In genomic region chr19:15289673-15290072, GRCh38 we compare ENCODE assay signal across 17 cellular contexts. TPM values are rescaled to one million over a fixed set of nuclear protein-coding genes. Genes with fewer than 3 reads are reported as not detected.
A peak's percentile ranks its signal among the peaks of the same experiment; 100 is the strongest.
DNase-seq lines count a peak whose midpoint lies in the region; ATAC-seq and TF ChIP-seq lines count a peak whose summit lies in the region.
"Had no signal": no experiment of that assay in that cellular context is flagged by ENCODE, and none has a peak within 500 bp of the region (broad histone marks: within the 10 kb centered on the region; RNA-seq: fewer than 3 reads in every experiment).

No MANE protein-coding gene starts in this region.

- intact Hi-C loops in natural killer cell (cut with micrococcal nuclease), result loop anchor here (2.0 to 5.0 kb wide), 3 partner anchors 13 to 88 kb away; partner anchors contain the start of gene AKAP8
- intact Hi-C loops in lower lobe of right lung (cut with DNase I), result no loop called here
- intact Hi-C loops in breast epithelium (cut with DNase I; ENCODE audit: low total_unique reads), result no loop called here

- H3K27ac ChIP-seq in lower lobe of right lung (no peak overlapping the region), breast epithelium (no peak overlapping the region)
- H3K27ac ChIP-seq: C4-2B had no signal

- peaks cover 100% of the 10 kb centered on the region for H3K4me1 ChIP-seq in lower lobe of right lung
- H3K4me1 ChIP-seq in breast epithelium, result peaks cover 22 to 28% of the 10 kb centered on the region in 2 donors

- no peaks in the 10 kb centered on the region for H3K27me3 Mint-ChIP-seq in natural killer cell (ENCODE audit: low read depth in 2 of 2)
- no peaks in the 10 kb centered on the region for H3K27me3 Mint-ChIP-seq in natural killer cell treated with Interleukin-12 subunit alpha and Interleukin-12 subunit beta and Interleukin-15 and Interleukin-18, amount 100 ng/mL, for 72 hours
- no peaks in the 10 kb centered on the region for H3K27me3 Mint-ChIP-seq in T-helper 2 cell treated with Interferon-gamma antibody and Interleukin-4, amounts not matched to agents 5 μg/mL and 100 μg/mL, for 36 hours (ENCODE audit: low read depth)
- H3K27me3 Mint-ChIP-seq: progenitor cell of endocrine pancreas had no signal

- H3K9me3 Mint-ChIP-seq in natural killer cell, result no peaks in the 10 kb centered on the region
- no peaks in the 10 kb centered on the region for H3K9me3 Mint-ChIP-seq in natural killer cell treated with Interleukin-12 subunit alpha and Interleukin-12 subunit beta and Interleukin-15 and Interleukin-18, amount 100 ng/mL, for 72 hours
- H3K9me3 Mint-ChIP-seq in T-helper 2 cell treated with Interferon-gamma antibody and Interleukin-4, amounts not matched to agents 5 μg/mL and 100 μg/mL, for 36 hours, result no peaks in the 10 kb centered on the region

- H3K4me3 ChIP-seq in lower lobe of right lung, result no peak overlapping the region
- no peak overlapping the region for H3K4me3 ChIP-seq in breast epithelium
- H3K4me3 ChIP-seq: adrenal gland, uterus had no signal

- H3K27me3 ChIP-seq in lower lobe of right lung (ENCODE audit: low read depth) (no peaks in the 10 kb centered on the region), breast epithelium (no peaks in the 10 kb centered on the region)
- H3K27me3 ChIP-seq: adrenal gland, uterus had no signal

- H3K36me3 Mint-ChIP-seq in natural killer cell, result no peaks in the 10 kb centered on the region
- no peaks in the 10 kb centered on the region for H3K36me3 Mint-ChIP-seq in natural killer cell treated with Interleukin-12 subunit alpha and Interleukin-12 subunit beta and Interleukin-15 and Interleukin-18, amount 100 ng/mL, for 72 hours
- no peaks in the 10 kb centered on the region for H3K36me3 Mint-ChIP-seq in T-helper 2 cell treated with Interferon-gamma antibody and Interleukin-4, amounts not matched to agents 5 μg/mL and 100 μg/mL, for 36 hours (ENCODE audit: low read depth)

- H3K4me1 Mint-ChIP-seq in natural killer cell, result peaks cover 87 to 96% of the 10 kb centered on the region in 2 donors
- H3K4me1 Mint-ChIP-seq in natural killer cell treated with Interleukin-12 subunit alpha and Interleukin-12 subunit beta and Interleukin-15 and Interleukin-18, amount 100 ng/mL, for 72 hours (ENCODE audit: low read depth in 2 of 2), result peaks cover 72 to 90% of the 10 kb centered on the region in 2 donors
- peaks cover 86% of the 10 kb centered on the region for H3K4me1 Mint-ChIP-seq in T-helper 2 cell treated with Interferon-gamma antibody and Interleukin-4, amounts not matched to agents 5 μg/mL and 100 μg/mL, for 36 hours (ENCODE audit: low read depth)

- H3K36me3 ChIP-seq in lower lobe of right lung (no peaks in the 10 kb centered on the region), breast epithelium (no peaks in the 10 kb centered on the region)
- H3K36me3 ChIP-seq: adrenal gland, uterus had no signal

- no peak for TF ChIP-seq POLR2A in breast epithelium (IDR thresholded peaks at IDR 0.05)

- H3K9me3 ChIP-seq in lower lobe of right lung (no peaks in the 10 kb centered on the region), breast epithelium (no peaks in the 10 kb centered on the region)
- H3K9me3 ChIP-seq: adrenal gland, uterus had no signal

- H3K27ac Mint-ChIP-seq in natural killer cell, result peak overlapping the region; percentile 67 to 82
- H3K27ac Mint-ChIP-seq in natural killer cell treated with Interleukin-12 subunit alpha and Interleukin-12 subunit beta and Interleukin-15 and Interleukin-18, amount 100 ng/mL, for 72 hours, result peak overlapping the region in 1 of 2 donors; percentile 56
- H3K27ac Mint-ChIP-seq in T-helper 2 cell treated with Interferon-gamma antibody and Interleukin-4, amounts not matched to agents 5 μg/mL and 100 μg/mL, for 36 hours, result peak overlapping the region; percentile 23

- ATAC-seq in natural killer cell, result peak in 2 of 3 donors; percentile 22 to 32
- ATAC-seq in natural killer cell treated with Interleukin-12 subunit alpha and Interleukin-12 subunit beta and Interleukin-15 and Interleukin-18, amount 100 ng/mL, for 72 hours, result no peak
- peak; percentile 31 to 41 for ATAC-seq in lower lobe of right lung

- no peak for DNase-seq in natural killer cell
- no peak for DNase-seq in natural killer cell treated with Interleukin-12 subunit alpha and Interleukin-12 subunit beta and Interleukin-15 and Interleukin-18, amount 100 ng/mL, for 72 hours (ENCODE audit: low spot score)
- no peak for DNase-seq in T-helper 2 cell treated with Interferon-gamma antibody and Interleukin-4, amounts not matched to agents 5 μg/mL and 100 μg/mL, for 36 hours (ENCODE audit: low spot score)
- no peak for DNase-seq in lower lobe of right lung
- DNase-seq in SW480 (ENCODE audit: low spot score), result no peak
- DNase-seq in breast epithelium (ENCODE audit: low spot score in 2 of 2), result no peak
- DNase-seq in EL, result no peak
- DNase-seq in iPS-NIHi11 (ENCODE audit: low spot score), result no peak
- DNase-seq: activated CD4-positive, alpha-beta T cell treated with anti-CD3 and anti-CD28 coated beads, Interleukin-2, amount 50 U/mL, for 48 hours; adrenal gland; cortex of kidney; mesendoderm; NCI-H2029; uterus had no signal

- peak overlapping the region; percentile 61 for H3K4me3 Mint-ChIP-seq in natural killer cell
- H3K4me3 Mint-ChIP-seq in natural killer cell treated with Interleukin-12 subunit alpha and Interleukin-12 subunit beta and Interleukin-15 and Interleukin-18, amount 100 ng/mL, for 72 hours, result no peak overlapping the region
- H3K4me3 Mint-ChIP-seq in T-helper 2 cell treated with Interferon-gamma antibody and Interleukin-4, amounts not matched to agents 5 μg/mL and 100 μg/mL, for 36 hours, result peak overlapping the region; percentile 0

- TF ChIP-seq CTCF in natural killer cell (IDR thresholded peaks at IDR 0.05) (no peak), lower lobe of right lung (IDR thresholded peaks at IDR 0.05) (no peak), breast epithelium (IDR thresholded peaks at IDR 0.05) (no peak)

RNA-seq across cellular contexts. Expression of gene BRD4, which starts 42.7 kb away (rescaled TPM):
- total RNA-seq in natural killer cell (100 to 1,000 TPM in 1 of 3 donors, 10 to 100 TPM in 2; 91.9 to 116 (median 98.3) TPM), lower lobe of right lung (104 TPM), breast epithelium (10 to 100 TPM; 25.6 to 37.5 (median 33.8) TPM)
- 100 to 1,000 TPM; 111 to 161 TPM for total RNA-seq in natural killer cell treated with Interleukin-12 subunit alpha and Interleukin-12 subunit beta and Interleukin-15 and Interleukin-18, amount 100 ng/mL, for 72 hours

RNA-seq across cellular contexts. Expression of gene EPHX3, which starts 57.4 kb away (rescaled TPM):
- total RNA-seq in natural killer cell, result not detected
- 1 to 10 TPM in 1 of 2 donors, under 1 TPM in 1; 0.81 to 1.0 TPM for total RNA-seq in natural killer cell treated with Interleukin-12 subunit alpha and Interleukin-12 subunit beta and Interleukin-15 and Interleukin-18, amount 100 ng/mL, for 72 hours
- 2.3 TPM for total RNA-seq in lower lobe of right lung
- under 1 TPM in 1 of 3 donors, not detected in 2; 0.29 TPM for total RNA-seq in breast epithelium
- total RNA-seq: RPMI7951 had no signal

Comparison
In these comparisons a context has a peak if more than half of its experiments do, and no peak if none do; other contexts are left out.
1. ATAC-seq: peak in natural killer cell (2 of 3) and lower lobe of right lung (2 of 2); none in natural killer cell treated with Interleukin-12 subunit alpha and Interleukin-12 subunit beta and Interleukin-15 and Interleukin-18, amount 100 ng/mL, for 72 hours (0 of 2).